Comparison of ENCODE assay signal across 21 cellular contexts in genomic region chr11:55172734-55173415, GRCh38.
DNase-seq lines count a peak whose midpoint lies in the region; ATAC-seq, FAIRE-seq and TF ChIP-seq lines count a peak whose summit lies in the region.
"Had no signal": no experiment of that assay in that cellular context is flagged by ENCODE, and none has a peak within 500 bp of the region (broad histone marks: within the 10 kb centered on the region; RNA-seq: fewer than 3 reads in every experiment).

No MANE protein-coding gene starts in this region.

- no peak for TF ChIP-seq CTCF in kidney (IDR thresholded peaks at IDR 0.05; ENCODE audit: borderline replicate concordance, extremely low read depth, insufficient read depth)
- TF ChIP-seq CTCF in GM23338 (conservative IDR thresholded peaks at IDR 0.05; ENCODE audit: low read depth in 2 of 2), result no peak

- intact Hi-C loops in kidney (cut with DNase I), result no loop called here

- H3K27me3 ChIP-seq in SJCRH30 (no peaks in the 10 kb centered on the region), GM23338 (ENCODE audit: insufficient read depth) (no peaks in the 10 kb centered on the region)

- H3K4me3 Mint-ChIP-seq in GM23338, result no peak overlapping the region
- H3K4me3 Mint-ChIP-seq: CD14-positive monocyte, HFFc6 had no signal

- peaks cover 100% of the 10 kb centered on the region for H3K9me3 Mint-ChIP-seq in GM23338

- no peak for ATAC-seq in GM23338

- no peaks in the 10 kb centered on the region for H3K79me2 ChIP-seq in GM23338 (replicated peaks; ENCODE audit: insufficient read depth)

- H4K20me1 ChIP-seq in GM23338 (replicated peaks; ENCODE audit: insufficient read depth), result no peaks in the 10 kb centered on the region

- no peaks in the 10 kb centered on the region for H3K9me3 ChIP-seq in SJCRH30 (replicated peaks)
- peaks cover 2 to 14% of the 10 kb centered on the region in 2 donors for H3K9me3 ChIP-seq in kidney (ENCODE audit: control insufficient read depth in 1 of 2, low read length in 2 of 2)

- no peaks in the 10 kb centered on the region for H3K4me1 Mint-ChIP-seq in GM23338
- H3K4me1 Mint-ChIP-seq: CD14-positive monocyte had no signal

- H3K4me1 ChIP-seq in SJCRH30 (no peaks in the 10 kb centered on the region), kidney (ENCODE audit: control insufficient read depth in 1 of 2, insufficient read depth in 1 of 2, low read depth in 1 of 2, low read length in 2 of 2) (no peaks in the 10 kb centered on the region), GM23338 (ENCODE audit: insufficient read depth) (no peaks in the 10 kb centered on the region)

- peaks cover 2% of the 10 kb centered on the region for H3K27me3 Mint-ChIP-seq in GM23338 (ENCODE audit: insufficient read depth, low read depth, poor library complexity)

- no peaks in the 10 kb centered on the region for H3K9me2 ChIP-seq in GM23338 (ENCODE audit: insufficient read depth)

- POLR2A ChIA-PET in HEK293T (lab: Yijun Ruan, JAX), result no interaction called here

- FAIRE-seq in kidney (lab: Jason Lieb, UNC), result no peak
- FAIRE-seq: G401.6, H54 had no signal

- H2AFZ ChIP-seq in GM23338, result no peak overlapping the region

- H3K27ac ChIP-seq in SJCRH30 (no peak overlapping the region), kidney (ENCODE audit: low read depth in 2 of 2, low read length in 2 of 2) (no peak overlapping the region), GM23338 (ENCODE audit: low read depth) (no peak overlapping the region)
- H3K27ac ChIP-seq: KMS-11 had no signal

- CTCF ChIA-PET in HEK293T (lab: Yijun Ruan, JAX), result no interaction called here

- H3K36me3 Mint-ChIP-seq in GM23338 (ENCODE audit: low read depth), result peaks cover 32% of the 10 kb centered on the region
- H3K36me3 Mint-ChIP-seq: CD14-positive monocyte had no signal

- H3K36me3 ChIP-seq in SJCRH30 (no peaks in the 10 kb centered on the region), kidney (ENCODE audit: control insufficient read depth in 1 of 2, insufficient read depth in 2 of 2, low read length in 2 of 2) (no peaks in the 10 kb centered on the region), GM23338 (ENCODE audit: insufficient read depth) (0 out of 2 replicates have a peak, but pooled peaks cover 9% of the 10 kb centered on the region)

- peak; percentile 1 for DNase-seq in NCI-H2171 treated with DMSO at 0.1 percent for 48 hours (lab: John Stamatoyannopoulos, UW)
- DNase-seq in NCI-H2171 (lab: John Stamatoyannopoulos, UW), result no peak
- DNase-seq in SJCRH30, result peak; percentile 0 to 1
- DNase-seq in kidney, result peak; percentile 26
- peak; percentile 10 for DNase-seq in stimulated activated CD8-positive, alpha-beta memory T cell treated with anti-CD3 and anti-CD28 coated beads, Interleukin-4, amount 100 ng/mL, for 48 hours
- DNase-seq in stimulated activated CD4-positive, alpha-beta T cell treated with anti-CD3 and anti-CD28 coated beads, Interleukin-4, amount 100 ng/mL, for 24 hours, result no peak
- no peak for DNase-seq in HEK293T (ENCODE audit: extremely low spot score)
- DNase-seq in GM23338 (ENCODE audit: low spot score), result no peak
- DNase-seq: 8988T, HFFc6, MV-4-11, NCI-H1694 treated with DMSO at 0.1 percent for 48 hours, NCI-H2107, NCI-H226, NCI-H524, NCI-H82, OCI-M1 had no signal

- H3K4me3 ChIP-seq in SJCRH30, result no peak overlapping the region
- no peak overlapping the region for H3K4me3 ChIP-seq in kidney (ENCODE audit: low read length in 2 of 2)
- H3K4me3 ChIP-seq in GM23338, result no peak overlapping the region

- H3K4me2 ChIP-seq in GM23338, result no peak overlapping the region
- H3K4me2 ChIP-seq: KMS-11 had no signal

- H3F3A ChIP-seq in GM23338 (replicated peaks; ENCODE audit: low read depth), result no peaks in the 10 kb centered on the region

- no peak overlapping the region for H3K9ac ChIP-seq in kidney (ENCODE audit: low read length in 2 of 2)
- H3K9ac ChIP-seq: KMS-11 had no signal

- no peak overlapping the region for H3K27ac Mint-ChIP-seq in GM23338
- H3K27ac Mint-ChIP-seq: CD14-positive monocyte, HFFc6 had no signal

TF ChIP-seq in HEK293T, 16 proteins besides CTCF, POLR2A, EP300 and RAD21:
- TF ChIP-seq ELF4 (IDR thresholded peaks at IDR 0.05) (no peak), FOXA1 (IDR thresholded peaks at IDR 0.05) (no peak), ARNT (IDR thresholded peaks at IDR 0.05) (no peak), BHLHE40 (IDR thresholded peaks at IDR 0.05; ENCODE audit: borderline replicate concordance) (no peak), SUZ12 (IDR thresholded peaks at IDR 0.05) (no peak), NFRKB (IDR thresholded peaks at IDR 0.05) (no peak), LEF1 (IDR thresholded peaks at IDR 0.05; ENCODE audit: borderline replicate concordance) (no peak), ZNF384 (IDR thresholded peaks at IDR 0.05) (no peak), CTBP1 (IDR thresholded peaks at IDR 0.05; ENCODE audit: borderline replicate concordance) (no peak), FOXK2 (IDR thresholded peaks at IDR 0.05) (no peak), HDGF (IDR thresholded peaks at IDR 0.05; ENCODE audit: borderline replicate concordance) (no peak), TARDBP (IDR thresholded peaks at IDR 0.05) (no peak)
- TF ChIP-seq, protein P1, sequence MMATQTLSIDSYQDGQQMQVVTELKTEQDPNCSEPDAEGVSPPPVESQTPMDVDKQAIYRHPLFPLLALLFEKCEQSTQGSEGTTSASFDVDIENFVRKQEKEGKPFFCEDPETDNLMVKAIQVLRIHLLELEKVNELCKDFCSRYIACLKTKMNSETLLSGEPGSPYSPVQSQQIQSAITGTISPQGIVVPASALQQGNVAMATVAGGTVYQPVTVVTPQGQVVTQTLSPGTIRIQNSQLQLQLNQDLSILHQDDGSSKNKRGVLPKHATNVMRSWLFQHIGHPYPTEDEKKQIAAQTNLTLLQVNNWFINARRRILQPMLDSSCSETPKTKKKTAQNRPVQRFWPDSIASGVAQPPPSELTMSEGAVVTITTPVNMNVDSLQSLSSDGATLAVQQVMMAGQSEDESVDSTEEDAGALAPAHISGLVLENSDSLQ (IDR thresholded peaks at IDR 0.05), result no peak

TF ChIP-seq in GM23338, 12 proteins besides CTCF, POLR2A, EP300 and RAD21 (continues in another document):
- no peak for TF ChIP-seq POLR2AphosphoS5 (IDR thresholded peaks at IDR 0.05; ENCODE audit: low read depth)
- TF ChIP-seq, protein P2, sequence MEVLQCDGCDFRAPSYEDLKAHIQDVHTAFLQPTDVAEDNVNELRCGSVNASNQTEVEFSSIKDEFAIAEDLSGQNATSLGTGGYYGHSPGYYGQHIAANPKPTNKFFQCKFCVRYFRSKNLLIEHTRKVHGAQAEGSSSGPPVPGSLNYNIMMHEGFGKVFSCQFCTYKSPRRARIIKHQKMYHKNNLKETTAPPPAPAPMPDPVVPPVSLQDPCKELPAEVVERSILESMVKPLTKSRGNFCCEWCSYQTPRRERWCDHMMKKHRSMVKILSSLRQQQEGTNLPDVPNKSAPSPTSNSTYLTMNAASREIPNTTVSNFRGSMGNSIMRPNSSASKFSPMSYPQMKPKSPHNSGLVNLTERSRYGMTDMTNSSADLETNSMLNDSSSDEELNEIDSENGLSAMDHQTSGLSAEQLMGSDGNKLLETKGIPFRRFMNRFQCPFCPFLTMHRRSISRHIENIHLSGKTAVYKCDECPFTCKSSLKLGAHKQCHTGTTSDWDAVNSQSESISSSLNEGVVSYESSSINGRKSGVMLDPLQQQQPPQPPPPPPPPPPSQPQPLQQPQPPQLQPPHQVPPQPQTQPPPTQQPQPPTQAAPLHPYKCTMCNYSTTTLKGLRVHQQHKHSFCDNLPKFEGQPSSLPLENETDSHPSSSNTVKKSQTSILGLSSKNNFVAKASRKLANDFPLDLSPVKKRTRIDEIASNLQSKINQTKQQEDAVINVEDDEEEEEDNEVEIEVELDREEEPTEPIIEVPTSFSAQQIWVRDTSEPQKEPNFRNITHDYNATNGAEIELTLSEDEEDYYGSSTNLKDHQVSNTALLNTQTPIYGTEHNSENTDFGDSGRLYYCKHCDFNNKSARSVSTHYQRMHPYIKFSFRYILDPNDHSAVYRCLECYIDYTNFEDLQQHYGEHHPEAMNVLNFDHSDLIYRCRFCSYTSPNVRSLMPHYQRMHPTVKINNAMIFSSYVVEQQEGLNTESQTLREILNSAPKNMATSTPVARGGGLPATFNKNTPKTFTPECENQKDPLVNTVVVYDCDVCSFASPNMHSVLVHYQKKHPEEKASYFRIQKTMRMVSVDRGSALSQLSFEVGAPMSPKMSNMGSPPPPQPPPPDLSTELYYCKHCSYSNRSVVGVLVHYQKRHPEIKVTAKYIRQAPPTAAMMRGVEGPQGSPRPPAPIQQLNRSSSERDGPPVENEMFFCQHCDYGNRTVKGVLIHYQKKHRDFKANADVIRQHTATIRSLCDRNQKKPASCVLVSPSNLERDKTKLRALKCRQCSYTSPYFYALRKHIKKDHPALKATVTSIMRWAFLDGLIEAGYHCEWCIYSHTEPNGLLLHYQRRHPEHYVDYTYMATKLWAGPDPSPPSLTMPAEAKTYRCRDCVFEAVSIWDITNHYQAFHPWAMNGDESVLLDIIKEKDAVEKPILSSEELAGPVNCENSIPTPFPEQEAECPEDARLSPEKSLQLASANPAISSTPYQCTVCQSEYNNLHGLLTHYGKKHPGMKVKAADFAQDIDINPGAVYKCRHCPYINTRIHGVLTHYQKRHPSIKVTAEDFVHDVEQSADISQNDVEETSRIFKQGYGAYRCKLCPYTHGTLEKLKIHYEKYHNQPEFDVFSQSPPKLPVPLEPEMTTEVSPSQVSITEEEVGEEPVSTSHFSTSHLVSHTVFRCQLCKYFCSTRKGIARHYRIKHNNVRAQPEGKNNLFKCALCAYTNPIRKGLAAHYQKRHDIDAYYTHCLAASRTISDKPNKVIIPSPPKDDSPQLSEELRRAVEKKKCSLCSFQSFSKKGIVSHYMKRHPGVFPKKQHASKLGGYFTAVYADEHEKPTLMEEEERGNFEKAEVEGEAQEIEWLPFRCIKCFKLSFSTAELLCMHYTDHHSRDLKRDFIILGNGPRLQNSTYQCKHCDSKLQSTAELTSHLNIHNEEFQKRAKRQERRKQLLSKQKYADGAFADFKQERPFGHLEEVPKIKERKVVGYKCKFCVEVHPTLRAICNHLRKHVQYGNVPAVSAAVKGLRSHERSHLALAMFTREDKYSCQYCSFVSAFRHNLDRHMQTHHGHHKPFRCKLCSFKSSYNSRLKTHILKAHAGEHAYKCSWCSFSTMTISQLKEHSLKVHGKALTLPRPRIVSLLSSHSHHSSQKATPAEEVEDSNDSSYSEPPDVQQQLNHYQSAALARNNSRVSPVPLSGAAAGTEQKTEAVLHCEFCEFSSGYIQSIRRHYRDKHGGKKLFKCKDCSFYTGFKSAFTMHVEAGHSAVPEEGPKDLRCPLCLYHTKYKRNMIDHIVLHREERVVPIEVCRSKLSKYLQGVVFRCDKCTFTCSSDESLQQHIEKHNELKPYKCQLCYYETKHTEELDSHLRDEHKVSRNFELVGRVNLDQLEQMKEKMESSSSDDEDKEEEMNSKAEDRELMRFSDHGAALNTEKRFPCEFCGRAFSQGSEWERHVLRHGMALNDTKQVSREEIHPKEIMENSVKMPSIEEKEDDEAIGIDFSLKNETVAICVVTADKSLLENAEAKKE (CRISPR knock-in tag; IDR thresholded peaks at IDR 0.05), result no peak

Comparison
In these comparisons a context has a peak if more than half of its experiments do, and no peak if none do; other contexts are left out.
1. DNase-seq: peak in NCI-H2171 treated with DMSO at 0.1 percent for 48 hours (single experiment), SJCRH30 (2 of 2), kidney (single experiment) and stimulated activated CD8-positive, alpha-beta memory T cell treated with anti-CD3 and anti-CD28 coated beads, Interleukin-4, amount 100 ng/mL, for 48 hours (single experiment); none in NCI-H2171 (single experiment), stimulated activated CD4-positive, alpha-beta T cell treated with anti-CD3 and anti-CD28 coated beads, Interleukin-4, amount 100 ng/mL, for 24 hours (single experiment), HEK293T (single experiment) and GM23338 (single experiment).